Comparison of ENCODE assay signal across 8 cellular contexts in genomic region chr2:70785137-70785911, GRCh38. TPM values are rescaled to one million over a fixed set of nuclear protein-coding genes. Genes with fewer than 3 reads are reported as not detected.
DNase-seq lines count a peak whose midpoint lies in the region; ATAC-seq and TF ChIP-seq lines count a peak whose summit lies in the region.

No MANE protein-coding gene starts in this region.

- peaks cover 2% of the 10 kb centered on the region for H3K4me1 ChIP-seq in A673 (ENCODE audit: insufficient read depth, low read length, poor library complexity, severe bottlenecking)

- H3K27ac ChIP-seq in A673 (ENCODE audit: low read depth, low read length, poor library complexity, severe bottlenecking), result no peak overlapping the region

- no peaks in the 10 kb centered on the region for H3K36me3 ChIP-seq in A673 (ENCODE audit: insufficient read depth, low read length, poor library complexity, severe bottlenecking)

- H3K4me3 ChIP-seq in A673 (ENCODE audit: low read depth, low read length, poor library complexity, severe bottlenecking) (no peak overlapping the region), GM12865 (ENCODE audit: low read depth, low read length) (no peak overlapping the region)

- no peak overlapping the region for H3K27ac Mint-ChIP-seq in activated CD8-positive, alpha-beta T cell treated with anti-CD3 and anti-CD28 coated beads for 36 hours

- CTCF ChIA-PET in A673 (lab: Charles Lee), result interaction anchor here (0.7 to 1.4 kb wide), 2 partner anchors 17 to 163 kb away, joined by 3 to 5 read pairs; partner anchors contain the start of gene ADD2
- CTCF ChIA-PET in activated CD8-positive, alpha-beta T cell treated with anti-CD3 and anti-CD28 coated beads for 36 hours (lab: Charles Lee), result interaction anchor here (0.6 to 6.5 kb wide), 23 partner anchors 10 to 484 kb away, joined by 3 to 45 read pairs (median 4); partner anchors contain the start of genes ADD2 and FAM136A

- DNase-seq in A673 (ENCODE audit: low spot score) (peak; percentile 64), GM12865 (ENCODE audit: low read depth) (peak; percentile 44), NCI-H2171 treated with DMSO at 0.1 percent for 48 hours (lab: John Stamatoyannopoulos, UW) (peak; percentile 74), left ventricle myocardium superior (no peak)
- peak; percentile 78 for DNase-seq in activated CD8-positive, alpha-beta T cell treated with anti-CD3 and anti-CD28 coated beads for 36 hours
- peak; percentile 7 to 18 for DNase-seq in stimulated activated CD4-positive, alpha-beta T cell treated with anti-CD3 and anti-CD28 coated beads, Interleukin-4, amount 100 ng/mL, for 48 hours (ENCODE audit: low read depth in 2 of 2)
- no peak for DNase-seq in activated CD4-positive, CD25-positive, alpha-beta regulatory T cell (lab: John Stamatoyannopoulos, UW)

- peaks cover 28% of the 10 kb centered on the region for H3K27me3 Mint-ChIP-seq in activated CD8-positive, alpha-beta T cell treated with anti-CD3 and anti-CD28 coated beads for 36 hours

- peaks cover 2% of the 10 kb centered on the region for H3K36me3 Mint-ChIP-seq in activated CD8-positive, alpha-beta T cell treated with anti-CD3 and anti-CD28 coated beads for 36 hours (ENCODE audit: low read depth)

- no TSS peak for BruUV-seq in A673 (replicated peaks; lab: Mats Ljungman, UMichigan)

- no peak overlapping the region for H3K4me3 Mint-ChIP-seq in activated CD8-positive, alpha-beta T cell treated with anti-CD3 and anti-CD28 coated beads for 36 hours

- TF ChIP-seq CTCF in A673 (conservative IDR thresholded peaks at IDR 0.05; ENCODE audit: low read depth, low read length) (peak; percentile 69), GM12865 (IDR thresholded peaks at IDR 0.05; ENCODE audit: insufficient read depth, low read depth, low read length, missing control alignments) (peak; percentile 48)
- peak; percentile 66 for TF ChIP-seq CTCF in activated CD8-positive, alpha-beta T cell treated with anti-CD3 and anti-CD28 coated beads for 36 hours (IDR thresholded peaks at IDR 0.05)

- POLR2A ChIA-PET in A673 (lab: Charles Lee; ENCODE audit: low non-redundant PET), result no interaction called here
- POLR2A ChIA-PET in activated CD8-positive, alpha-beta T cell treated with anti-CD3 and anti-CD28 coated beads for 36 hours (lab: Charles Lee), result interaction anchor here (0.6 to 1.0 kb wide), 2 partner anchors 17 to 76 kb away, joined by 3 to 4 read pairs; no protein-coding TSS in a partner anchor

- H3K4me1 Mint-ChIP-seq in activated CD8-positive, alpha-beta T cell treated with anti-CD3 and anti-CD28 coated beads for 36 hours (ENCODE audit: low read depth), result peaks cover 13% of the 10 kb centered on the region

- H3K9me3 Mint-ChIP-seq in activated CD8-positive, alpha-beta T cell treated with anti-CD3 and anti-CD28 coated beads for 36 hours, result no peaks in the 10 kb centered on the region

- peak; percentile 74 for ATAC-seq in activated CD8-positive, alpha-beta T cell treated with anti-CD3 and anti-CD28 coated beads for 36 hours
- ATAC-seq in left ventricle myocardium superior, result peak; percentile 25
- no peak for ATAC-seq in GM21825 (IDR thresholded peaks at IDR 0.05; ENCODE audit: unreplicated experiment)

- no peaks in the 10 kb centered on the region for H3K9me3 ChIP-seq in A673 (ENCODE audit: low read depth, low read length, poor library complexity, severe bottlenecking)

- peaks cover 13% of the 10 kb centered on the region for H3K27me3 ChIP-seq in A673 (replicated peaks; ENCODE audit: insufficient read depth, low read depth, low read length, poor library complexity)

- intact Hi-C loops in A673 (cut with micrococcal nuclease; ENCODE audit: unreplicated experiment) (loop anchor here (1.0 to 10.0 kb wide), 2 partner anchors 130 to 481 kb away; partner anchors contain the start of gene FAM136A), left ventricle myocardium superior (cut with micrococcal nuclease) (no loop called here)
- intact Hi-C loops in activated CD8-positive, alpha-beta T cell treated with anti-CD3 and anti-CD28 coated beads for 36 hours (cut with micrococcal nuclease), result loop anchor here (2.0 to 5.0 kb wide), 5 partner anchors 67 to 162 kb away; no protein-coding TSS in a partner anchor

RNA-seq across cellular contexts. Expression of gene FIGLA, which starts 5.1 kb away (rescaled TPM):
- total RNA-seq in A673 (2021) (not detected in 2 replicates), left ventricle myocardium superior (not detected)
- not detected for total RNA-seq in activated CD8-positive, alpha-beta T cell treated with anti-CD3 and anti-CD28 coated beads for 36 hours

RNA-seq across cellular contexts. Expression of gene ADD2, which starts 17.3 kb away (rescaled TPM):
- 5.6 and 6.6 TPM in 2 replicates for total RNA-seq in A673 (2021)
- 10 to 100 TPM; 24.5 to 26.3 TPM for total RNA-seq in activated CD8-positive, alpha-beta T cell treated with anti-CD3 and anti-CD28 coated beads for 36 hours
- 1.8 TPM for total RNA-seq in left ventricle myocardium superior

RNA-seq across cellular contexts. Expression of gene CLEC4F, which starts 35.1 kb away (rescaled TPM):
- 0.67 and 1.1 TPM in 2 replicates for total RNA-seq in A673 (2021)
- not detected for total RNA-seq in activated CD8-positive, alpha-beta T cell treated with anti-CD3 and anti-CD28 coated beads for 36 hours
- total RNA-seq in left ventricle myocardium superior, result 0.25 TPM

RNA-seq across cellular contexts. Expression of gene CD207, which starts 50.3 kb away (rescaled TPM):
- 1.1 and 2.4 TPM in 2 replicates for total RNA-seq in A673 (2021)
- not detected for total RNA-seq in activated CD8-positive, alpha-beta T cell treated with anti-CD3 and anti-CD28 coated beads for 36 hours
- total RNA-seq in left ventricle myocardium superior, result not detected

Comparison
In these comparisons a context has a peak if more than half of its experiments do, and no peak if none do; other contexts are left out.
1. DNase-seq: peak in A673 (single experiment), GM12865 (single experiment), NCI-H2171 treated with DMSO at 0.1 percent for 48 hours (single experiment), activated CD8-positive, alpha-beta T cell treated with anti-CD3 and anti-CD28 coated beads for 36 hours (single experiment) and stimulated activated CD4-positive, alpha-beta T cell treated with anti-CD3 and anti-CD28 coated beads, Interleukin-4, amount 100 ng/mL, for 48 hours (2 of 2); none in left ventricle myocardium superior (single experiment) and activated CD4-positive, CD25-positive, alpha-beta regulatory T cell (0 of 4).
2. Peak in every context shown above with its lines, with median percentiles within 50 percentile points of each other: CTCF ChIP-seq.